Comparison of ENCODE assay signal across 1 cellular context in the genomic region with DNA sequence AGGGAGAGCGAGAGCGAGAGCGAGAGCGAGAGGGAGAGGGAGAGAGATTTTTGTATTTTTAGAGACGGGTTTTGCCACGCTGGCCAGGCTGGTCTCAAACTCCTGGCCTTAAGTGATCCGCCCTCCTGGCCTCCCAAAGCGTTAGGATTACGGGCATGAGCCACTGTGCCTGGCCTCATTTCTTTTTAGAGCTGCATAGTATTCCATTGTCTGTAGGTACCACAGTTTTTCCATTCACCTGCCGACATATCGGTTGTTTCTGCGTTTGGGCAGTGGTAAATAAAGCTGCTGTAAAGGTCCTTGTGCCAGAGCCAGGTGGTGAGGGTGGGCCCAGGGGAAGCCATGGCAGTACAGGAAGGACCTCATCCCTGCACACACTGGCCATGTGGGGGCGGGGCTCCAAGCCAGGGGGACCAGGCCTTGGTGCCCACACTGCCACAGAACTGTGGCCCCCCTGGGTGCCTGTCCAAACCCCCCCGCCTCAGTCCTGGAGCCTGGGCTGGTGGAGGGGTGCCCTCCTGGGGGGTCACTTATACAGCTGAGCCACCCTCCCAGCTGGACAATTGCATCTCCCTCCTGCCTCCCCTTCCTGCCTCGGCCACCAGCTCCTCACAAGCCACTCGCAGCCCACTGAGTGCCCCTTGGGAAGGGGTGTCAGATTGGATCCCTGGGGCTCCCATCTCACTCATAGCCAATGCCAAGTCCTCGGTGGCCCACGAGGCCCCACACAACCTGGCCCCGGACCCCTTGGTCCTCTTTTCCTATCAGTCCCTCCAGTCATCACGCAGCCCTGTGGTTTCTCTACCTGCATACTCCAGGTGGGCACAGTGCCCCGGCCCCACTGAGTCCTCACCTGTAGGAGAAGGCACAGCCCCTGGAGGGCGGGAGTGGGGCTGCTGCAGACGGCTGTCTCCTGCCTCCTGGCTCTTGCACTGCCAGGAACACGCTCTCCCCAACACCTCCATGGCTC.
TF ChIP-seq lines count a peak whose summit lies in the region.

No MANE protein-coding gene starts in this region.

TF ChIP-seq in HEK293, 187 proteins besides CTCF, POLR2A, EP300 and RAD21 (continued from another document):
- TF ChIP-seq ZNF324 (tag by site-specific recombination; IDR thresholded peaks at IDR 0.05), result no peak
- TF ChIP-seq, protein P1, sequence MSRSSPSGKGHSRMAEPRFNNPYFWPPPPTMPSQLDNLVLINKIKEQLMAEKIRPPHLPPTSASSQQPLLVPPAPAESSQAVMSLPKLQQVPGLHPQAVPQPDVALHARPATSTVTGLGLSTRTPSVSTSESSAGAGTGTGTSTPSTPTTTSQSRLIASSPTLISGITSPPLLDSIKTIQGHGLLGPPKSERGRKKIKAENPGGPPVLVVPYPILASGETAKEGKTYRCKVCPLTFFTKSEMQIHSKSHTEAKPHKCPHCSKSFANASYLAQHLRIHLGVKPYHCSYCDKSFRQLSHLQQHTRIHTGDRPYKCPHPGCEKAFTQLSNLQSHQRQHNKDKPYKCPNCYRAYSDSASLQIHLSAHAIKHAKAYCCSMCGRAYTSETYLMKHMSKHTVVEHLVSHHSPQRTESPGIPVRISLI (tag by site-specific recombination; IDR thresholded peaks at IDR 0.05), result no peak
- TF ChIP-seq ZNF394 (tag by site-specific recombination; IDR thresholded peaks at IDR 0.05; ENCODE audit: borderline replicate concordance), result no peak
- TF ChIP-seq ZSCAN30 (tag by site-specific recombination; IDR thresholded peaks at IDR 0.05), result no peak
- no peak for TF ChIP-seq SETDB1 (IDR thresholded peaks at IDR 0.05; ENCODE audit: insufficient read length, low read length)
